In genomic region chr2:85409719-85410583, GRCh38 we compare ENCODE assay signal across 8 cellular contexts. TPM values are rescaled to one million over a fixed set of nuclear protein-coding genes. Genes with fewer than 3 reads are reported as not detected.
DNase-seq lines count a peak whose midpoint lies in the region; ATAC-seq and TF ChIP-seq lines count a peak whose summit lies in the region.

Gene CAPG, minus strand, starts transcription at chr2:85410366. Its CDS starts 8,221 bp downstream, at chr2:85402145.

- CTCF ChIA-PET in HCT116 (lab: Charles Lee) = no interaction called here

- no peaks in the 10 kb centered on the region for H4K20me1 ChIP-seq in HCT116 (ENCODE audit: insufficient read depth)

- no peaks in the 10 kb centered on the region for H3K27me3 ChIP-seq in HCT116 (ENCODE audit: insufficient read depth, low read length)
- H3K27me3 ChIP-seq in iPS-15b (ENCODE audit: control insufficient read depth, insufficient read depth, low read length) = peaks cover 2% of the 10 kb centered on the region

- no peak for TF ChIP-seq POLR2A in HCT116 (IDR thresholded peaks at IDR 0.05; ENCODE audit: borderline replicate concordance, extremely low read depth, insufficient read depth, insufficient read length)

- peaks cover 73% of the 10 kb centered on the region for H3K79me2 ChIP-seq in HCT116 (ENCODE audit: insufficient read depth, low read length)

- peak; percentile 64 for ATAC-seq in HCT116

- H3K4me3 ChIP-seq in GM12864 (ENCODE audit: low read depth, low read length) (peak within 1 kb of the TSS; percentile 56), HCT116 (replicated peaks in 1 of 2; ENCODE audit: low read depth in 1 of 2, low read length in 2 of 2) (peak within 1 kb of the TSS; percentile 25 to 56), iPS-15b (ENCODE audit: low read depth, low read length) (peak within 1 kb of the TSS; percentile 22)

- peaks cover 35 to 53% of the 10 kb centered on the region in 2 experiments for H3K4me1 ChIP-seq in HCT116 (ENCODE audit: control insufficient read depth in 1 of 2, insufficient read depth in 2 of 2, low read length in 2 of 2)
- peaks cover 27% of the 10 kb centered on the region for H3K4me1 ChIP-seq in iPS-15b (ENCODE audit: control insufficient read depth, insufficient read depth, low read length)

- peak within 1 kb of the TSS; percentile 69 for H3K9ac ChIP-seq in HCT116 (ENCODE audit: low read length)
- H3K9ac ChIP-seq in iPS-15b (ENCODE audit: low read depth, low read length) = peak within 1 kb of the TSS; percentile 24

- DNase-seq in GM12864 (ENCODE audit: low read depth) (peak; percentile 39), HCT116 (ENCODE audit: low read depth, low spot score) (no peak), NAMALWA (ENCODE audit: low spot score) (peak; percentile 42), NCI-H2196 treated with DMSO at 0.1 percent for 48 hours (lab: John Stamatoyannopoulos, UW; ENCODE audit: unreplicated experiment) (no peak), activated gamma-delta T cell (lab: John Stamatoyannopoulos, UW) (no peak)
- peak; percentile 46 for DNase-seq in activated effector memory CD4-positive, alpha-beta T cell treated with Interleukin-2 at 50 U/mL for 16 hours
- DNase-seq in stimulated activated CD8-positive, alpha-beta memory T cell treated with anti-CD3 and anti-CD28 coated beads, Interleukin-15, amount 100 ng/mL, for 48 hours (ENCODE audit: low read depth in 2 of 2) = peak; percentile 27

- RAD21 ChIA-PET in HCT116 (lab: Charles Lee; ENCODE audit: low non-redundant PET in 1 of 2, low total read pairs in 2 of 2, uncharacterized antibody in 2 of 2, unreplicated experiment in 2 of 2) = no interaction called here

- peak within 1 kb of the TSS; percentile 92 for H3K4me2 ChIP-seq in HCT116 (ENCODE audit: low read length)

- intact Hi-C loops in HCT116 (cut with micrococcal nuclease) = loop anchor here (5.0 kb wide), 1 partner anchor 192 kb away; the partner anchor contains the start of gene TMEM150A

- no peaks in the 10 kb centered on the region for H3K9me2 ChIP-seq in HCT116 (ENCODE audit: insufficient read depth)

- peak within 1 kb of the TSS; percentile 50 for H3K27ac ChIP-seq in HCT116 (ENCODE audit: low read depth, low read length)

- H3K36me3 ChIP-seq in HCT116 (ENCODE audit: control insufficient read depth in 1 of 2, insufficient read depth in 2 of 2, low read length in 2 of 2) (0 out of 4 replicates have a peak, but pooled peaks cover 0 to 3% of the 10 kb centered on the region in 2 experiments), iPS-15b (ENCODE audit: control insufficient read depth, insufficient read depth, low read length) (no peaks in the 10 kb centered on the region)

- POLR2A ChIA-PET in HCT116 (lab: Charles Lee) = no interaction called here

- H2AFZ ChIP-seq in HCT116 (ENCODE audit: low read depth, low read length, poor library complexity, severe bottlenecking) = no peak within 1 kb of the TSS

- no peaks in the 10 kb centered on the region for H3K9me3 ChIP-seq in HCT116 (ENCODE audit: control insufficient read depth in 1 of 2, insufficient read depth in 1 of 2, low read depth in 1 of 2, low read length in 2 of 2)
- H3K9me3 ChIP-seq in iPS-15b (ENCODE audit: control insufficient read depth, insufficient read depth, low read length) = no peaks in the 10 kb centered on the region

- no TSS peak for BruUV-seq in HCT116 (replicated peaks; lab: Mats Ljungman, UMichigan)

- no peak for TF ChIP-seq RAD21 in HCT116 (IDR thresholded peaks at IDR 0.05; ENCODE audit: low read depth)

- TF ChIP-seq CTCF in GM12864 (IDR thresholded peaks at IDR 0.05; ENCODE audit: low read depth, low read length, missing control alignments) (no peak), HCT116 (IDR thresholded peaks at IDR 0.05 in 2 of 3, conservative IDR thresholded peaks at IDR 0.05 in 1 of 3; ENCODE audit: borderline replicate concordance in 1 of 3, insufficient read depth in 1 of 3, low read depth in 2 of 3, low read length in 2 of 3) (no peak)

TF ChIP-seq in HCT116, 20 proteins besides CTCF, POLR2A, EP300 and RAD21:
- TF ChIP-seq YY1 (IDR thresholded peaks at IDR 0.05; ENCODE audit: extremely low read depth, insufficient replicate concordance, low read depth, low read length) (peak; percentile 8), CEBPB (IDR thresholded peaks at IDR 0.05; ENCODE audit: low read depth) (no peak)

RNA-seq across cellular contexts. Expression of gene CAPG, which starts in this region (rescaled TPM):
- total RNA-seq in HCT116 (2021; ENCODE audit: unreplicated experiment) = 223 TPM
- polyA plus RNA-seq in HCT116 (2012) = 360 and 395 TPM in 2 replicates

Comparison
In these comparisons a context has a peak if more than half of its experiments do, and no peak if none do; other contexts are left out.
1. DNase-seq: peak in GM12864 (single experiment), NAMALWA (single experiment), activated effector memory CD4-positive, alpha-beta T cell treated with Interleukin-2 at 50 U/mL for 16 hours (single experiment) and stimulated activated CD8-positive, alpha-beta memory T cell treated with anti-CD3 and anti-CD28 coated beads, Interleukin-15, amount 100 ng/mL, for 48 hours (2 of 2); none in HCT116 (single experiment), NCI-H2196 treated with DMSO at 0.1 percent for 48 hours (single experiment) and activated gamma-delta T cell (single experiment).
2. Peak in every context shown above with its lines, with median percentiles within 50 percentile points of each other: H3K4me3 ChIP-seq.